Comparison of ENCODE assay signal across 19 cellular contexts in the genomic region with DNA sequence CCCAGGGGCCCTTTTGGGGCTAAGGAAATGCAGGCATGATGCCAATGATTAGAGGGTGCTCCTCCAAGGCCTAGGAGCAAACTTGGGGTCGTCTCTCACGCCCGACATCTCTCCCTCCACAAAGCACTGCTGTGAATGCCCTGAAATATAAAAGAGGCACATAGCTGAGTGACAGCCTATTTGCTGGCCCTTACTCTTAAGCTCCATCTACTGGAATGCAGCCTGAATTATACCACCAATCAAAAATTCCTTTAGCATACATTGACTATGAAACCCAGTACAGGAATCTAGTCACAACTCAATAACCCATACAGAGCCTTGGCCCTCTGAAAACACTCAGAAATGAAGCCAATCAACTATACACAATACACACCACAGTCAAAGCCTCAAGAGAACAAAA.
A peak's percentile ranks its signal among the peaks of the same experiment; 100 is the strongest.
DNase-seq lines count a peak whose midpoint lies in the region; ATAC-seq, FAIRE-seq and TF ChIP-seq lines count a peak whose summit lies in the region.
"Had no signal": no experiment of that assay in that cellular context is flagged by ENCODE, and none has a peak within 500 bp of the region (broad histone marks: within the 10 kb centered on the region; RNA-seq: fewer than 3 reads in every experiment).

No MANE protein-coding gene starts in this region.

- no peak for TF ChIP-seq POLR2A in endothelial cell of umbilical vein (IDR thresholded peaks at IDR 0.05; ENCODE audit: low read depth, low read length)

- no peaks in the 10 kb centered on the region for H3K4me1 ChIP-seq in endothelial cell of umbilical vein (ENCODE audit: control insufficient read depth, extremely low read depth, insufficient read depth, low read length)
- H3K4me1 ChIP-seq: sigmoid colon, stomach had no signal

- no TSS peak for BruUV-seq in endothelial cell of umbilical vein (replicated peaks; lab: Mats Ljungman, UMichigan)

- H3K9me3 Mint-ChIP-seq in nephron (peaks cover 14% of the 10 kb centered on the region), nephron progenitor cell (peaks cover 32% of the 10 kb centered on the region)
- H3K9me3 Mint-ChIP-seq: activated naive CD8-positive, alpha-beta T cell treated with anti-CD3 and anti-CD28 coated beads, Interleukin-2, amount 10 ng/mL, durations not matched to agents 7 days and 5 days; dendritic cell treated with granulocyte-macrophage colony-stimulating factor and Interleukin-4, amounts not matched to agents 40 ng/mL and 50 ng/mL, for 4 days had no signal

- H3K27me3 Mint-ChIP-seq in nephron (ENCODE audit: low read depth) (no peaks in the 10 kb centered on the region), nephron progenitor cell (ENCODE audit: low read depth, poor library complexity) (no peaks in the 10 kb centered on the region)

- ATAC-seq in GM18502 (IDR thresholded peaks at IDR 0.05; ENCODE audit: poor library complexity, unreplicated experiment): peak; percentile 20
- ATAC-seq: CD8-positive, alpha-beta T cell; naive thymus-derived CD4-positive, alpha-beta T cell had no signal

- TF ChIP-seq CTCF in endothelial cell of umbilical vein (IDR thresholded peaks at IDR 0.05; ENCODE audit: extremely low read depth in 1 of 2, insufficient read depth in 1 of 2, low read depth in 1 of 2, low read length in 2 of 2): peak in 1 of 2 donors; percentile 3
- peak in 2 of 3 experiments; percentile 17 to 26 for TF ChIP-seq CTCF in nephron (IDR thresholded peaks at IDR 0.05; ENCODE audit: unreplicated experiment in 3 of 3)
- TF ChIP-seq CTCF in nephron progenitor cell (IDR thresholded peaks at IDR 0.05): no peak

- FAIRE-seq in endothelial cell of umbilical vein (lab: Jason Lieb, UNC): no peak
- FAIRE-seq: frontal cortex, islet of Langerhans had no signal

- H3K36me3 ChIP-seq in endothelial cell of umbilical vein (ENCODE audit: control insufficient read depth in 2 of 2, extremely low read depth in 1 of 2, insufficient read depth in 2 of 2, low read length in 2 of 2): no peaks in the 10 kb centered on the region
- H3K36me3 ChIP-seq: sigmoid colon, stomach, WERI-Rb-1 had no signal

- no peaks in the 10 kb centered on the region for H3K79me2 ChIP-seq in endothelial cell of umbilical vein (ENCODE audit: control insufficient read depth, insufficient read depth, low read length)

- H3K4me1 Mint-ChIP-seq in nephron (no peaks in the 10 kb centered on the region), nephron progenitor cell (no peaks in the 10 kb centered on the region)
- H3K4me1 Mint-ChIP-seq: activated naive CD8-positive, alpha-beta T cell treated with anti-CD3 and anti-CD28 coated beads, Interleukin-2, amount 10 ng/mL, durations not matched to agents 7 days and 5 days; naive thymus-derived CD4-positive, alpha-beta T cell had no signal

- H4K20me1 ChIP-seq in endothelial cell of umbilical vein (replicated peaks; ENCODE audit: control insufficient read depth, extremely low read depth, insufficient read depth, low read length): no peaks in the 10 kb centered on the region

- no peak overlapping the region for H3K27ac ChIP-seq in endothelial cell of umbilical vein (ENCODE audit: insufficient read depth, low read depth, low read length)
- H3K27ac ChIP-seq: sigmoid colon, stomach, WERI-Rb-1 had no signal

- dilution Hi-C loops in endothelial cell of umbilical vein (cut with MboI; ENCODE audit: extremely low pct_ligation_motif_present, low sequenced_read_pairs): no loop called here

- CTCF ChIA-PET in endothelial cell of umbilical vein (lab: Charles Lee): interaction anchor here (0.6 to 3.4 kb wide), 9 partner anchors 10 to 1104 kb away, joined by 3 to 32 read pairs (median 3); partner anchors contain the start of genes LRIG2 and PPM1J

- DNase-seq in OCI-M1 (lab: John Stamatoyannopoulos, UW) (peak; percentile 14), endothelial cell of umbilical vein (ENCODE audit: low read depth, low spot score) (peak; percentile 5), D341Med (ENCODE audit: low spot score) (no peak), nephron progenitor cell (no peak), midbrain (lab: John Stamatoyannopoulos, UW) (no peak), DMS114 treated with DMSO at 0.1 percent for 48 hours (lab: John Stamatoyannopoulos, UW; ENCODE audit: unreplicated experiment) (no peak)
- DNase-seq: activated CD8-positive, alpha-beta memory T cell treated with anti-CD3 and anti-CD28 coated beads, Interleukin-2, amount 50 U/mL, for 4 hours; activated naive CD8-positive, alpha-beta T cell treated with anti-CD3 and anti-CD28 coated beads, Interleukin-2, amount 10 ng/mL, durations not matched to agents 7 days and 5 days; CD8-positive, alpha-beta T cell; naive thymus-derived CD4-positive, alpha-beta T cell; NCI-H2081 treated with DMSO at 0.1 percent for 48 hours; sigmoid colon; stomach; WERI-Rb-1 had no signal

- H3K27me3 ChIP-seq in endothelial cell of umbilical vein (ENCODE audit: control insufficient read depth in 2 of 2, insufficient read depth in 2 of 2, low read length in 2 of 2): peaks cover 0 to 5% of the 10 kb centered on the region in 2 experiments
- H3K27me3 ChIP-seq: sigmoid colon, stomach had no signal

- no peak overlapping the region for H2AFZ ChIP-seq in endothelial cell of umbilical vein (ENCODE audit: low read depth, low read length)

- H3K36me3 Mint-ChIP-seq in nephron (ENCODE audit: low read depth): peaks cover 5% of the 10 kb centered on the region
- H3K36me3 Mint-ChIP-seq in nephron progenitor cell (ENCODE audit: low read depth): no peaks in the 10 kb centered on the region
- H3K36me3 Mint-ChIP-seq: activated naive CD8-positive, alpha-beta T cell treated with anti-CD3 and anti-CD28 coated beads, Interleukin-2, amount 10 ng/mL, durations not matched to agents 7 days and 5 days; CD8-positive, alpha-beta T cell had no signal

- H3K4me2 ChIP-seq in endothelial cell of umbilical vein (ENCODE audit: insufficient read depth, low read length): no peak overlapping the region

- no peak overlapping the region for H3K4me3 ChIP-seq in endothelial cell of umbilical vein (replicated peaks in 1 of 3; ENCODE audit: insufficient read depth in 1 of 3, low read depth in 1 of 3, low read length in 3 of 3)
- H3K4me3 ChIP-seq: sigmoid colon, stomach had no signal

- intact Hi-C loops in endothelial cell of umbilical vein (cut with micrococcal nuclease): no loop called here

- POLR2A ChIA-PET in endothelial cell of umbilical vein (lab: Charles Lee): no interaction called here

- H3K4me3 Mint-ChIP-seq in nephron: no peak overlapping the region
- H3K4me3 Mint-ChIP-seq in nephron progenitor cell: no peak overlapping the region
- H3K4me3 Mint-ChIP-seq: activated naive CD8-positive, alpha-beta T cell treated with anti-CD3 and anti-CD28 coated beads, Interleukin-2, amount 10 ng/mL, durations not matched to agents 7 days and 5 days; CD8-positive, alpha-beta T cell; dendritic cell treated with granulocyte-macrophage colony-stimulating factor and Interleukin-4, amounts not matched to agents 40 ng/mL and 50 ng/mL, for 4 days; naive thymus-derived CD4-positive, alpha-beta T cell had no signal

- no peak overlapping the region for H3K27ac Mint-ChIP-seq in nephron
- H3K27ac Mint-ChIP-seq in nephron progenitor cell: no peak overlapping the region
- H3K27ac Mint-ChIP-seq: activated naive CD8-positive, alpha-beta T cell treated with anti-CD3 and anti-CD28 coated beads, Interleukin-2, amount 10 ng/mL, durations not matched to agents 7 days and 5 days; CD8-positive, alpha-beta T cell; dendritic cell treated with granulocyte-macrophage colony-stimulating factor and Interleukin-4, amounts not matched to agents 40 ng/mL and 50 ng/mL, for 4 days; naive thymus-derived CD4-positive, alpha-beta T cell had no signal

- no peaks in the 10 kb centered on the region for H3K9me3 ChIP-seq in endothelial cell of umbilical vein (replicated peaks; ENCODE audit: control insufficient read depth, insufficient read depth, low read length)
- H3K9me3 ChIP-seq: sigmoid colon had no signal

- no peak overlapping the region for H3K9ac ChIP-seq in endothelial cell of umbilical vein (replicated peaks; ENCODE audit: extremely low read depth, insufficient read depth, low read length)

- no peaks in the 10 kb centered on the region for H3K9me1 ChIP-seq in endothelial cell of umbilical vein (replicated peaks; ENCODE audit: control insufficient read depth, extremely low read depth, insufficient read depth, low read length)

TF ChIP-seq in endothelial cell of umbilical vein, 7 proteins besides CTCF, POLR2A, EP300 and RAD21:
- TF ChIP-seq FOS (IDR thresholded peaks at IDR 0.05; ENCODE audit: borderline replicate concordance, insufficient read depth, low read length) (no peak), EZH2 (IDR thresholded peaks at IDR 0.05; ENCODE audit: borderline replicate concordance, low read depth, low read length, severe bottlenecking) (no peak), JUN (IDR thresholded peaks at IDR 0.05; ENCODE audit: borderline replicate concordance, insufficient read depth, insufficient read length, low read depth) (no peak), GATA2 (IDR thresholded peaks at IDR 0.05; ENCODE audit: insufficient read depth, insufficient read length, low read depth, low read length) (no peak), MYC (IDR thresholded peaks at IDR 0.05; ENCODE audit: low read depth, low read length) (no peak), POLR2AphosphoS5 (IDR thresholded peaks at IDR 0.05; ENCODE audit: insufficient read depth, low read depth, low read length) (no peak)
- TF ChIP-seq, protein P1, sequence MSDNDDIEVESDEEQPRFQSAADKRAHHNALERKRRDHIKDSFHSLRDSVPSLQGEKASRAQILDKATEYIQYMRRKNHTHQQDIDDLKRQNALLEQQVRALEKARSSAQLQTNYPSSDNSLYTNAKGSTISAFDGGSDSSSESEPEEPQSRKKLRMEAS (IDR thresholded peaks at IDR 0.05; ENCODE audit: insufficient read depth, insufficient read length): no peak

Comparison
In these comparisons a context has a peak if more than half of its experiments do, and no peak if none do; other contexts are left out.
1. DNase-seq: peak in OCI-M1 (single experiment) and endothelial cell of umbilical vein (single experiment); none in D341Med (single experiment), nephron progenitor cell (single experiment), midbrain (single experiment) and DMS114 treated with DMSO at 0.1 percent for 48 hours (single experiment).